ENCODE assay signal across 1 cellular context in genomic region chr16:67942200-67942509, GRCh38.
A peak's percentile ranks its signal among the peaks of the same experiment; 100 is the strongest.
TF ChIP-seq lines count a peak whose summit lies in the region.

No MANE protein-coding gene starts in this region.

TF ChIP-seq in K562, 482 proteins besides CTCF, POLR2A, EP300 and RAD21:
- TF ChIP-seq ZBTB12 (CRISPR knock-in tag; IDR thresholded peaks at IDR 0.05), result no peak
- no peak for TF ChIP-seq MCM7 (IDR thresholded peaks at IDR 0.05)
- peak; percentile 35; the same call in 1 of the 2 replicates for TF ChIP-seq SMC3 (conservative IDR thresholded peaks at IDR 0.05; ENCODE audit: insufficient read depth, low read depth, low read length)
- no peak for TF ChIP-seq ZNF133 (CRISPR knock-in tag; IDR thresholded peaks at IDR 0.05)
- 0 out of 4 replicates have a peak, but pooled peaks of 1 of the 2 experiments have one; percentile 22 for TF ChIP-seq MAZ (CRISPR knock-in tag; conservative IDR thresholded peaks at IDR 0.05 in 1 of 2, IDR thresholded peaks at IDR 0.05 in 1 of 2)
- no peak for TF ChIP-seq ATF1 (CRISPR knock-in tag; IDR thresholded peaks at IDR 0.05)
- no peak for TF ChIP-seq ATF1 (tag; IDR thresholded peaks at IDR 0.05)
- TF ChIP-seq ZNF695 (CRISPR knock-in tag; IDR thresholded peaks at IDR 0.05), result no peak
- peak in 1 of 3 experiments; percentile 24 for TF ChIP-seq YY1 (IDR thresholded peaks at IDR 0.05; ENCODE audit: borderline replicate concordance in 1 of 3, control insufficient read depth in 1 of 3, extremely low read depth in 1 of 3, insufficient read depth in 3 of 3, insufficient read length in 1 of 3, insufficient replicate concordance in 2 of 3, low read depth in 1 of 3, low read length in 2 of 3)
- no peak for TF ChIP-seq CEBPB (tag; IDR thresholded peaks at IDR 0.05)
- no peak for TF ChIP-seq SAFB (IDR thresholded peaks at IDR 0.05; ENCODE audit: borderline replicate concordance, low read depth, low read length)
- peak; percentile 19 for TF ChIP-seq ZFP36 (IDR thresholded peaks at IDR 0.05; ENCODE audit: low read depth, low read length, partially characterized antibody)
- peak; percentile 39; the same call in 1 of the 2 replicates for TF ChIP-seq XRCC5 (IDR thresholded peaks at IDR 0.05; ENCODE audit: low read depth, low read length)
- TF ChIP-seq ZNF444 (CRISPR knock-in tag; IDR thresholded peaks at IDR 0.05), result no peak
- TF ChIP-seq CTBP1 (IDR thresholded peaks at IDR 0.05; ENCODE audit: borderline replicate concordance), result peak; percentile 44; the same call in 1 of the 2 replicates
- 0 out of 2 replicates have a peak, but pooled peaks have one; percentile 43 for TF ChIP-seq CC2D1A (IDR thresholded peaks at IDR 0.05)
- no peak for TF ChIP-seq HNRNPK (IDR thresholded peaks at IDR 0.05; ENCODE audit: low read depth, low read length, poor library complexity, severe bottlenecking)
- TF ChIP-seq ZSCAN32 (CRISPR knock-in tag; IDR thresholded peaks at IDR 0.05), result 0 out of 2 replicates have a peak, but pooled peaks have one; percentile 62
- peak; percentile 27; the same call in 1 of the 2 replicates for TF ChIP-seq TFAP4 (CRISPR knock-in tag; IDR thresholded peaks at IDR 0.05; ENCODE audit: borderline replicate concordance)
